ENCODE assay signal across 30 cellular contexts in the genomic region with DNA sequence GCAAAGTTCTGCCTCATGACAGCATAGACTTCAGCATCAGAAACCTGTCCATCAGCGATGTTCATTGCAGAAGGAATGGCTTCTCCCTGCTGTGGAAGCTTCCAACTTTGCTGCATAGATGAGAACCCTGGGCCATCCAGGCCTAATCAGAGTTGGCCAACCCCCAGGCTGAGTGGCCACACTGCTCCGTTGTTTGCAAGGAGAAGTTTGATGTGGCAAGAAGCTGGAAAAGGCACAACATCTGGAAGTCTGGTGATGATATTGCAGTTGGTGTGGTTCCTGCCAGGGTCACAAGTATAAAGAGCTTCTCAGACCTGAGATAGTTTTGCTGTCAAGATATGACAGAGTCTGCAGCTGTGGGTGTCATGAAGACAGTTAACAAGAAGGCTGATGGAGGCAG.
"Had no signal": no experiment of that assay in that cellular context is flagged by ENCODE, and none has a peak within 500 bp of the region (broad histone marks: within the 10 kb centered on the region; RNA-seq: fewer than 3 reads in every experiment).

No MANE protein-coding gene starts in this region.

- H3K27ac ChIP-seq: ascending aorta, cardiac muscle cell, VCaP had no signal

- ATAC-seq: activated CD4-positive, alpha-beta T cell treated with anti-CD3 and anti-CD28 coated beads for 36 hours; activated CD4-positive, CD25-positive, alpha-beta regulatory T cell treated with anti-CD3 and anti-CD28 coated beads, Interleukin-2, amount 50 U/mL, for 24 hours; activated CD8-positive, alpha-beta memory T cell treated with anti-CD3 and anti-CD28 coated beads, Interleukin-2, amount 10 ng/mL, durations not matched to agents 7 days and 5 days; activated CD8-positive, alpha-beta T cell treated with anti-CD3 and anti-CD28 coated beads, Interleukin-2, amount 10 ng/mL, durations not matched to agents 7 days and 5 days; activated naive CD8-positive, alpha-beta T cell treated with anti-CD3 and anti-CD28 coated beads, Interleukin-2, amount 50 U/mL, for 24 hours had no signal

- H3K4me1 ChIP-seq: ascending aorta had no signal

- H3K4me3 ChIP-seq: ascending aorta, cardiac muscle cell had no signal

- H3K36me3 ChIP-seq: ascending aorta, cardiac muscle cell had no signal

- H3K27me3 ChIP-seq: ascending aorta had no signal

- DNase-seq: activated B cell treated with CpG ODN at 0.5 μM for 24 hours; activated CD4-positive, alpha-beta memory T cell treated with anti-CD3 and anti-CD28 coated beads, Interleukin-2, amount 10 ng/mL, durations not matched to agents 7 days and 5 days; activated CD4-positive, alpha-beta T cell treated with anti-CD3 and anti-CD28 coated beads for 1 hour; activated CD4-positive, alpha-beta T cell treated with anti-CD3 and anti-CD28 coated beads for 36 hours; activated CD4-positive, alpha-beta T cell treated with anti-CD3 and anti-CD28 coated beads for 48 hours; activated CD4-positive, alpha-beta T cell treated with anti-CD3 and anti-CD28 coated beads, Interleukin-2, amount 10 ng/mL, durations not matched to agents 7 days and 5 days; activated CD4-positive, alpha-beta T cell treated with anti-CD3 and anti-CD28 coated beads, Interleukin-2, amount 50 U/mL, for 48 hours; activated CD8-positive, alpha-beta memory T cell treated with anti-CD3 and anti-CD28 coated beads for 24 hours; activated CD8-positive, alpha-beta memory T cell treated with anti-CD3 and anti-CD28 coated beads, Interleukin-2, amount 10 ng/mL, durations not matched to agents 7 days and 5 days; activated CD8-positive, alpha-beta memory T cell treated with anti-CD3 and anti-CD28 coated beads, Interleukin-2, amount 50 U/mL, for 48 hours; activated CD8-positive, alpha-beta T cell treated with anti-CD3 and anti-CD28 coated beads, Interleukin-2, amount 10 ng/mL, durations not matched to agents 7 days and 5 days; activated effector memory CD4-positive, alpha-beta T cell treated with Interleukin-2 at 50 U/mL for 16 hours; activated gamma-delta T cell; activated naive CD4-positive, alpha-beta T cell treated with anti-CD3 and anti-CD28 coated beads, Interleukin-2, amount 10 ng/mL, durations not matched to agents 7 days and 5 days; activated naive CD4-positive, alpha-beta T cell treated with Interleukin-2 at 50 U/mL for 16 hours; activated naive CD8-positive, alpha-beta T cell treated with anti-CD3 and anti-CD28 coated beads, Interleukin-2, amount 10 ng/mL, durations not matched to agents 7 days and 5 days; activated naive CD8-positive, alpha-beta T cell treated with anti-CD3 and anti-CD28 coated beads, Interleukin-2, amount 50 U/mL, for 24 hours; activated T-cell treated with anti-CD3 and anti-CD28 coated beads, Interleukin-2, amount 50 U/mL, for 24 hours; activated T-cell treated with anti-CD3 and anti-CD28 coated beads, Interleukin-2, amount 50 U/mL, for 48 hours; amygdala; anterior cingulate cortex; caudate nucleus; cerebellar nuclear complex; T-helper 1 cell; T-helper 2 cell; T-helper 9 cell had no signal

- H3K9me3 ChIP-seq: ascending aorta had no signal
